In the genomic region with DNA sequence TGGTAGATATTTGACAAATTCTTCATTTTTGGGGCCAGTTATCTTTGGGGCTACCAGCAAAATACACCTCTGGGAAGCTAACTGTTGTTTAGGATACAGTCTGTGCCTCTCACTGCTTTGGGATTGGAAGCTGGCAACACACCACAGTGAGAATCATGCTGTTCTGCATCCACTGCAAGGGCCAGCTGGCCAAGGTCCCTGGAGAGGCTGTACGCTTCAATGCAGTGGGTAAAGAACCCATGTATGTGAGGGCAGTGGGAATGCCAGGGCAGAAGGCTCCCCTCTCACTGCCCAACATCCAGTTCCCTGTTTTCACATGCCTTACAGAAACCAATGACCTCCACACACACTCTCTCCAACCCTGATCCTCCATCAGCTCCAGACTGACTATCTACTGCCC, we compare ENCODE assay signal across 1 cellular context.
TF ChIP-seq lines count a peak whose summit lies in the region.

No MANE protein-coding gene starts in this region.

TF ChIP-seq in SK-N-SH, 30 proteins besides CTCF, POLR2A, EP300 and RAD21 (continued from another document):
- no peak for TF ChIP-seq FOXJ3 (CRISPR knock-in tag; IDR thresholded peaks at IDR 0.05)
- TF ChIP-seq JUND (IDR thresholded peaks at IDR 0.05): no peak
- TF ChIP-seq REST (IDR thresholded peaks at IDR 0.05; ENCODE audit: low read depth, low read length): no peak
- no peak for TF ChIP-seq GABPA (IDR thresholded peaks at IDR 0.05; ENCODE audit: low read depth)
- TF ChIP-seq, protein P1, sequence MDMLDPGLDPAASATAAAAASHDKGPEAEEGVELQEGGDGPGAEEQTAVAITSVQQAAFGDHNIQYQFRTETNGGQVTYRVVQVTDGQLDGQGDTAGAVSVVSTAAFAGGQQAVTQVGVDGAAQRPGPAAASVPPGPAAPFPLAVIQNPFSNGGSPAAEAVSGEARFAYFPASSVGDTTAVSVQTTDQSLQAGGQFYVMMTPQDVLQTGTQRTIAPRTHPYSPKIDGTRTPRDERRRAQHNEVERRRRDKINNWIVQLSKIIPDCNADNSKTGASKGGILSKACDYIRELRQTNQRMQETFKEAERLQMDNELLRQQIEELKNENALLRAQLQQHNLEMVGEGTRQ (IDR thresholded peaks at IDR 0.05; ENCODE audit: borderline replicate concordance, low read depth, low read length): no peak
- TF ChIP-seq FOSL2 (IDR thresholded peaks at IDR 0.05; ENCODE audit: borderline replicate concordance, low read depth): no peak
- no peak for TF ChIP-seq TEAD4 (IDR thresholded peaks at IDR 0.05; ENCODE audit: borderline replicate concordance, insufficient read depth)
- TF ChIP-seq MAX (IDR thresholded peaks at IDR 0.05; ENCODE audit: low read depth): no peak
- TF ChIP-seq MXI1 (IDR thresholded peaks at IDR 0.05; ENCODE audit: low read depth, low read length): no peak
- no peak for TF ChIP-seq CHD2 (IDR thresholded peaks at IDR 0.05; ENCODE audit: low read length, partially characterized antibody)
- TF ChIP-seq ELF1 (IDR thresholded peaks at IDR 0.05): no peak
- no peak for TF ChIP-seq NRF1 (IDR thresholded peaks at IDR 0.05; ENCODE audit: low read depth, low read length)
